In the genomic region with DNA sequence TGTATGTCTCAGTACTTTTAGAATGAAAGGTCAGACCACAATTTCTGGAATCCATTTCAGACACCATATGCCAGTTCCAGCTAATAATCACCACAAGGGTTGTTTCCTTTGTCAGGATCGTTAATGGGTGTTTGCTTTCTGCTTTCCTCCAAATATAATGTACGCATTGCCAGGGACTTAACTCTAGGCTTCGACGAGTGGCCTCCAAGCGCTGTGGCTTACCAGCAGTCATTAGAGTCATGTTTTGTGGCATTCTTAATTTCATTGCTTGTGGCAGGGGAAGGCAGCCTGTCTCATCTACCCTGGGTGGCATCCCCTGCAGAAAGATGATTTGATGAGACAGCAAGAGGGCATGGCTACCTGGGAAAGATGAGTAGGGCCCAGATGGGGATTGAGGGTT, we compare ENCODE assay signal across 22 cellular contexts. TPM values are rescaled to one million over a fixed set of nuclear protein-coding genes. Genes with fewer than 3 reads are reported as not detected.
DNase-seq lines count a peak whose midpoint lies in the region; ATAC-seq and TF ChIP-seq lines count a peak whose summit lies in the region.
"Had no signal": no experiment of that assay in that cellular context is flagged by ENCODE, and none has a peak within 500 bp of the region (broad histone marks: within the 10 kb centered on the region; RNA-seq: fewer than 3 reads in every experiment).

No MANE protein-coding gene starts in this region.

- peaks cover 23% of the 10 kb centered on the region for H3K4me1 Mint-ChIP-seq in activated CD8-positive, alpha-beta T cell treated with anti-CD3 and anti-CD28 coated beads for 36 hours (ENCODE audit: low read depth)
- peaks cover 12% of the 10 kb centered on the region for H3K4me1 Mint-ChIP-seq in activated CD8-positive, alpha-beta T cell treated with anti-CD3 and anti-CD28 coated beads, Interleukin-2, amount 10 ng/mL, durations not matched to agents 7 days and 5 days (ENCODE audit: low read depth)
- H3K4me1 Mint-ChIP-seq in T-helper 17 cell = peaks cover 29% of the 10 kb centered on the region
- peaks cover 3% of the 10 kb centered on the region for H3K4me1 Mint-ChIP-seq in progenitor cell of endocrine pancreas (ENCODE audit: low read depth)

- no peaks in the 10 kb centered on the region for H3K27me3 ChIP-seq in colonic mucosa
- H3K27me3 ChIP-seq: cardiac muscle cell, gastroesophageal sphincter, neutrophil, right atrium auricular region, stomach, upper lobe of right lung had no signal

- H3K36me3 Mint-ChIP-seq in activated CD8-positive, alpha-beta T cell treated with anti-CD3 and anti-CD28 coated beads for 36 hours (ENCODE audit: low read depth) = peaks cover 58% of the 10 kb centered on the region
- H3K36me3 Mint-ChIP-seq in activated CD8-positive, alpha-beta T cell treated with anti-CD3 and anti-CD28 coated beads, Interleukin-2, amount 10 ng/mL, durations not matched to agents 7 days and 5 days (ENCODE audit: low read depth) = peaks cover 80% of the 10 kb centered on the region
- H3K36me3 Mint-ChIP-seq in T-helper 17 cell (ENCODE audit: low read depth) = peaks cover 10% of the 10 kb centered on the region
- H3K36me3 Mint-ChIP-seq in progenitor cell of endocrine pancreas (ENCODE audit: insufficient read depth) = peaks cover 34% of the 10 kb centered on the region

- H3K9ac ChIP-seq in colonic mucosa (ENCODE audit: low read depth in 2 of 2, low read length in 2 of 2) = no peak overlapping the region

- no peak for DNase-seq in activated CD8-positive, alpha-beta T cell treated with anti-CD3 and anti-CD28 coated beads for 36 hours
- no peak for DNase-seq in activated CD8-positive, alpha-beta T cell treated with anti-CD3 and anti-CD28 coated beads, Interleukin-2, amount 10 ng/mL, durations not matched to agents 7 days and 5 days
- DNase-seq in NCI-H1417 (lab: John Stamatoyannopoulos, UW) = peak in 2 of 3 experiments; percentile 50 to 86
- no peak for DNase-seq in T-helper 17 cell
- DNase-seq in progenitor cell of endocrine pancreas (ENCODE audit: low spot score, unreplicated experiment) = no peak
- no peak for DNase-seq in colonic mucosa
- no peak for DNase-seq in nucleus accumbens (lab: John Stamatoyannopoulos, UW)
- DNase-seq in GM19240 (ENCODE audit: insufficient read length, low spot score) = no peak
- DNase-seq: activated CD4-positive, alpha-beta T cell treated with anti-CD3 and anti-CD28 coated beads for 48 hours; CD4-positive, CD25-positive, alpha-beta regulatory T cell; DMS79 treated with DMSO at 0.1 percent for 48 hours; left colon; midbrain; NCI-H187 treated with DMSO at 0.1 percent for 48 hours; NK-92 treated with Interleukin-12 subunit alpha and Interleukin-12 subunit beta, amount 100 ng/mL, for 24 hours; upper lobe of right lung had no signal

- no peak overlapping the region for H3K4me3 ChIP-seq in colonic mucosa
- H3K4me3 ChIP-seq: cardiac muscle cell, gastroesophageal sphincter, right atrium auricular region, stomach, upper lobe of right lung had no signal

- H3K9me3 ChIP-seq in T-helper 17 cell (ENCODE audit: control insufficient read depth, low read length, poor library complexity, severe bottlenecking) = no peaks in the 10 kb centered on the region
- no peaks in the 10 kb centered on the region for H3K9me3 ChIP-seq in colonic mucosa
- H3K9me3 ChIP-seq: gastroesophageal sphincter, neutrophil, right atrium auricular region, stomach, upper lobe of right lung had no signal

- H3K9me3 Mint-ChIP-seq in activated CD8-positive, alpha-beta T cell treated with anti-CD3 and anti-CD28 coated beads for 36 hours = no peaks in the 10 kb centered on the region
- H3K9me3 Mint-ChIP-seq in activated CD8-positive, alpha-beta T cell treated with anti-CD3 and anti-CD28 coated beads, Interleukin-2, amount 10 ng/mL, durations not matched to agents 7 days and 5 days (ENCODE audit: insufficient read depth) = no peaks in the 10 kb centered on the region
- no peaks in the 10 kb centered on the region for H3K9me3 Mint-ChIP-seq in progenitor cell of endocrine pancreas (ENCODE audit: low read depth)
- H3K9me3 Mint-ChIP-seq: CD4-positive, CD25-positive, alpha-beta regulatory T cell had no signal

- H3K4me3 Mint-ChIP-seq in activated CD8-positive, alpha-beta T cell treated with anti-CD3 and anti-CD28 coated beads for 36 hours = no peak overlapping the region
- no peak overlapping the region for H3K4me3 Mint-ChIP-seq in activated CD8-positive, alpha-beta T cell treated with anti-CD3 and anti-CD28 coated beads, Interleukin-2, amount 10 ng/mL, durations not matched to agents 7 days and 5 days
- H3K4me3 Mint-ChIP-seq in T-helper 17 cell (no peak overlapping the region), progenitor cell of endocrine pancreas (ENCODE audit: low read depth) (no peak overlapping the region)
- H3K4me3 Mint-ChIP-seq: CD4-positive, CD25-positive, alpha-beta regulatory T cell had no signal

- intact Hi-C loops in activated CD8-positive, alpha-beta T cell treated with anti-CD3 and anti-CD28 coated beads for 36 hours (cut with micrococcal nuclease) = no loop called here
- intact Hi-C loops in colonic mucosa (cut with DNase I) = no loop called here

- no peak overlapping the region for H3K27ac ChIP-seq in colonic mucosa
- H3K27ac ChIP-seq: cardiac muscle cell, gastroesophageal sphincter, neutrophil, right atrium auricular region, stomach, upper lobe of right lung had no signal

- H3K36me3 ChIP-seq in colonic mucosa = peaks cover 30% of the 10 kb centered on the region

- H3K27me3 Mint-ChIP-seq in activated CD8-positive, alpha-beta T cell treated with anti-CD3 and anti-CD28 coated beads for 36 hours = no peaks in the 10 kb centered on the region
- H3K27me3 Mint-ChIP-seq in activated CD8-positive, alpha-beta T cell treated with anti-CD3 and anti-CD28 coated beads, Interleukin-2, amount 10 ng/mL, durations not matched to agents 7 days and 5 days (ENCODE audit: low read depth) = no peaks in the 10 kb centered on the region
- H3K27me3 Mint-ChIP-seq in T-helper 17 cell = no peaks in the 10 kb centered on the region
- no peaks in the 10 kb centered on the region for H3K27me3 Mint-ChIP-seq in progenitor cell of endocrine pancreas
- H3K27me3 Mint-ChIP-seq: CD4-positive, CD25-positive, alpha-beta regulatory T cell had no signal

- TF ChIP-seq CTCF in activated CD8-positive, alpha-beta T cell treated with anti-CD3 and anti-CD28 coated beads for 36 hours (IDR thresholded peaks at IDR 0.05) = no peak
- no peak for TF ChIP-seq CTCF in progenitor cell of endocrine pancreas (IDR thresholded peaks at IDR 0.05; ENCODE audit: unreplicated experiment)
- no peak for TF ChIP-seq CTCF in colonic mucosa (IDR thresholded peaks at IDR 0.05)

- ATAC-seq in activated CD8-positive, alpha-beta T cell treated with anti-CD3 and anti-CD28 coated beads for 36 hours = no peak
- no peak for ATAC-seq in activated CD8-positive, alpha-beta T cell treated with anti-CD3 and anti-CD28 coated beads, Interleukin-2, amount 10 ng/mL, durations not matched to agents 7 days and 5 days
- no peak for ATAC-seq in T-helper 17 cell
- ATAC-seq: esophagus mucosa, gastroesophageal sphincter, left colon, upper lobe of right lung had no signal

- POLR2A ChIA-PET in activated CD8-positive, alpha-beta T cell treated with anti-CD3 and anti-CD28 coated beads for 36 hours (lab: Charles Lee) = interaction anchor here (0.8 to 1.6 kb wide), 2 partner anchors 10 to 19 kb away, joined by 3 read pairs; no protein-coding TSS in a partner anchor
- POLR2A ChIA-PET in activated CD8-positive, alpha-beta T cell treated with anti-CD3 and anti-CD28 coated beads, Interleukin-2, amount 10 ng/mL, durations not matched to agents 7 days and 5 days (lab: Charles Lee) = no interaction called here

- peak overlapping the region; percentile 23 for H3K27ac Mint-ChIP-seq in activated CD8-positive, alpha-beta T cell treated with anti-CD3 and anti-CD28 coated beads for 36 hours
- no peak overlapping the region for H3K27ac Mint-ChIP-seq in activated CD8-positive, alpha-beta T cell treated with anti-CD3 and anti-CD28 coated beads, Interleukin-2, amount 10 ng/mL, durations not matched to agents 7 days and 5 days
- H3K27ac Mint-ChIP-seq in T-helper 17 cell = peak overlapping the region; percentile 27
- H3K27ac Mint-ChIP-seq in progenitor cell of endocrine pancreas = peak overlapping the region; percentile 89

- H3K4me1 ChIP-seq in colonic mucosa = no peaks in the 10 kb centered on the region
- H3K4me1 ChIP-seq: upper lobe of right lung had no signal

- CTCF ChIA-PET in activated CD8-positive, alpha-beta T cell treated with anti-CD3 and anti-CD28 coated beads for 36 hours (lab: Charles Lee) = interaction anchor here (0.7 to 1.0 kb wide), 2 partner anchors 12 to 44 kb away, joined by 3 read pairs; no protein-coding TSS in a partner anchor
- CTCF ChIA-PET in activated CD8-positive, alpha-beta T cell treated with anti-CD3 and anti-CD28 coated beads, Interleukin-2, amount 10 ng/mL, durations not matched to agents 7 days and 5 days (lab: Charles Lee) = no interaction called here

RNA-seq across cellular contexts. Expression of a gene that starts 22.5 kb away (rescaled TPM):
- 100 to 1,000 TPM; 124 to 132 TPM for total RNA-seq in activated CD8-positive, alpha-beta T cell treated with anti-CD3 and anti-CD28 coated beads for 36 hours
- total RNA-seq in activated CD8-positive, alpha-beta T cell treated with anti-CD3 and anti-CD28 coated beads, Interleukin-2, amount 10 ng/mL, durations not matched to agents 7 days and 5 days = 100 to 1,000 TPM; 116 to 134 TPM
- total RNA-seq in T-helper 17 cell = 100 to 1,000 TPM; 173 to 183 TPM
- total RNA-seq in progenitor cell of endocrine pancreas = 151 and 169 TPM in 2 replicates
- total RNA-seq in colonic mucosa = 100 to 1,000 TPM in 1 of 2 donors, 10 to 100 TPM in 1; 56.1 to 120 TPM

RNA-seq across cellular contexts. Expression of a gene that starts 22.8 kb away (rescaled TPM):
- total RNA-seq in activated CD8-positive, alpha-beta T cell treated with anti-CD3 and anti-CD28 coated beads for 36 hours = 10 to 100 TPM; 70.8 to 78.0 TPM
- 10 to 100 TPM; 84.2 to 96.6 TPM for total RNA-seq in activated CD8-positive, alpha-beta T cell treated with anti-CD3 and anti-CD28 coated beads, Interleukin-2, amount 10 ng/mL, durations not matched to agents 7 days and 5 days
- total RNA-seq in T-helper 17 cell (100 to 1,000 TPM; 241 to 255 TPM), progenitor cell of endocrine pancreas (95.4 and 107 TPM in 2 replicates), colonic mucosa (100 to 1,000 TPM in 1 of 2 donors, 10 to 100 TPM in 1; 46.1 to 108 TPM)

RNA-seq across cellular contexts. Expression of a gene that starts 34.9 kb away (rescaled TPM):
- total RNA-seq in activated CD8-positive, alpha-beta T cell treated with anti-CD3 and anti-CD28 coated beads for 36 hours = 10 to 100 TPM; 49.4 TPM
- total RNA-seq in activated CD8-positive, alpha-beta T cell treated with anti-CD3 and anti-CD28 coated beads, Interleukin-2, amount 10 ng/mL, durations not matched to agents 7 days and 5 days = 10 to 100 TPM; 53.1 to 55.1 TPM
- total RNA-seq in T-helper 17 cell (10 to 100 TPM; 26.9 to 27.9 TPM), progenitor cell of endocrine pancreas (28.1 and 29.7 TPM in 2 replicates), colonic mucosa (10 to 100 TPM; 56.0 to 88.0 TPM)

RNA-seq across cellular contexts. Expression of a gene that starts 35.4 kb away (rescaled TPM):
- total RNA-seq in activated CD8-positive, alpha-beta T cell treated with anti-CD3 and anti-CD28 coated beads for 36 hours = 1 to 10 TPM; 2.7 to 3.5 TPM
- total RNA-seq in activated CD8-positive, alpha-beta T cell treated with anti-CD3 and anti-CD28 coated beads, Interleukin-2, amount 10 ng/mL, durations not matched to agents 7 days and 5 days = 1 to 10 TPM; 2.0 to 2.1 TPM
- total RNA-seq in T-helper 17 cell (1 to 10 TPM; 1.4 to 3.1 TPM), progenitor cell of endocrine pancreas (20.1 and 21.1 TPM in 2 replicates), colonic mucosa (1 to 10 TPM; 3.2 to 3.4 TPM)

RNA-seq across cellular contexts. Expression of a gene that starts 44.7 kb away (rescaled TPM):
- total RNA-seq in activated CD8-positive, alpha-beta T cell treated with anti-CD3 and anti-CD28 coated beads for 36 hours = 1,000 to 10,000 TPM; 1,711 to 1,715 TPM
- total RNA-seq in activated CD8-positive, alpha-beta T cell treated with anti-CD3 and anti-CD28 coated beads, Interleukin-2, amount 10 ng/mL, durations not matched to agents 7 days and 5 days = 100 to 1,000 TPM; 926 to 951 TPM
- 1,000 to 10,000 TPM in 1 of 2 donors, 100 to 1,000 TPM in 1; 811 to 1,376 TPM for total RNA-seq in T-helper 17 cell
- total RNA-seq in progenitor cell of endocrine pancreas = 720 and 727 TPM in 2 replicates
- 100 to 1,000 TPM; 844 to 976 TPM for total RNA-seq in colonic mucosa

Comparison
In these comparisons a context has a peak if more than half of its experiments do, and no peak if none do; other contexts are left out.
1. DNase-seq: peak in NCI-H1417 (2 of 3); none in activated CD8-positive, alpha-beta T cell treated with anti-CD3 and anti-CD28 coated beads for 36 hours (single experiment), activated CD8-positive, alpha-beta T cell treated with anti-CD3 and anti-CD28 coated beads, Interleukin-2, amount 10 ng/mL, durations not matched to agents 7 days and 5 days (single experiment), T-helper 17 cell (0 of 3), progenitor cell of endocrine pancreas (single experiment), colonic mucosa (single experiment), nucleus accumbens (0 of 56) and GM19240 (single experiment).